ENCODE assay signal across 8 cellular contexts in the genomic region with DNA sequence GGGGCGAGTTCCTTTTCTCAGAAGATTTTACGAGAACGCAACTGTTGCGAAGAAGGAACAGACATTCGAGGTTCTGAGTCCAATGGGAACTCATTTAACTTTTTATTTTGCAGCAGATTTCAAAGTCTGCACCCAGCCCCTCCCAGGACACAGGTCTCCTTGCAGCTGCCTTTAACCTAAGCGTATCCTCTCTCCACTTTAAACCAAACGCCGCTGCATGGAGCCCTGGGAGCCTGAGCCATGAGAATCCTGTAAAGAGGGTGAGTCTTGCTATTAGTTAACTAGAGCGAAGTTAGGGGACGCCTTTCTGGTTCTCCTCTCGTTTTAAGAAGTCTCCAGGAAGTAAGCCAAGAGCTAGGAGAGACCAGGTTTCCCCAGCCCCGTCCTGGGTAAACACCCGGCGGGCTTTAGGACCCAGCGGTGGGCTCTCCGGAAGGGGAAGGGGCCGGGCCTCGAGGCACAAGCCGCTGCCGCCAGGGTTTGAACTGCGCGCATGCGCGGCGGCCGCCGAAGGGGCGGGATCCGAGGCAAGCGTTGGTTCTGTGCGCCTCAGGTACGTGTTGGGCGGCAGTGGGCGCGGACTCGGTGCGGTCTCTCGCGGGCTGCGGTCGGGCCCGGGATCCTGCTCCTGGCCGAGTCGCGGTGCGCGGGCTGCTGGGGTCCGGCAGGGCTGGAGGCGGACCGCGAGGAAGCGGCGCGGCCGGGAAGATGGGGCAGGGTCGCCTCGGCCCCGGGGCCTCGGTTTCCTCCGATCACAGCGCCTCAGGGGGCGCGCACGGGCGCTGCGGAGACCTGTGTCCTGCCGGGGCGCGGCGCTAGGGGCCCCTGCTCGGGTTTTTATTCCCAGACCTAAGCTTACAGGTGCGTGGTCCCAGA. TPM values are rescaled to one million over a fixed set of nuclear protein-coding genes. Genes with fewer than 3 reads are reported as not detected.
DNase-seq lines count a peak whose midpoint lies in the region; ATAC-seq and TF ChIP-seq lines count a peak whose summit lies in the region.

A gene (plus strand): TSS at position 510 of the 876 bp plus-strand sequence. CDS start 7,188 bp downstream, outside the sequence.

- H3K27me3 Mint-ChIP-seq in endothelial cell (ENCODE audit: unreplicated experiment) = peaks cover 11% of the 10 kb centered on the region

- no peaks in the 10 kb centered on the region for H3F3A ChIP-seq in OCI-LY1 (ENCODE audit: insufficient read depth, low read length)

- H3K9me3 Mint-ChIP-seq in endothelial cell (ENCODE audit: unreplicated experiment) = no peaks in the 10 kb centered on the region

- peak within 1 kb of the TSS; percentile 96 for H3K4me2 ChIP-seq in OCI-LY1 (ENCODE audit: low read length)

- WGBS in HUES64 = 3% methylated on average over 72 of the region's 72 CpGs

- peak within 1 kb of the TSS; percentile 99 for H3K27ac Mint-ChIP-seq in endothelial cell (ENCODE audit: unreplicated experiment)

- H3K4me3 ChIP-seq in HUES64 (ENCODE audit: low read length) (peak within 1 kb of the TSS; percentile 82), OCI-LY1 (ENCODE audit: low read depth, low read length, poor library complexity, severe bottlenecking) (peak within 1 kb of the TSS; percentile 75)

- H3K27me3 ChIP-seq in HUES64 (ENCODE audit: insufficient read depth, low read length) = no peaks in the 10 kb centered on the region
- no peaks in the 10 kb centered on the region for H3K27me3 ChIP-seq in OCI-LY1 (ENCODE audit: insufficient read depth, low read length)

- peaks cover 2% of the 10 kb centered on the region; the same call in 1 of the 2 replicates for H3K4me1 ChIP-seq in HUES64 (ENCODE audit: insufficient read depth, low read length)
- H3K4me1 ChIP-seq in OCI-LY1 (ENCODE audit: insufficient read depth, low read length, severe bottlenecking) = peaks cover 25% of the 10 kb centered on the region

- H3K9ac ChIP-seq in HUES64 (ENCODE audit: low read depth, low read length) (peak within 1 kb of the TSS; percentile 85), OCI-LY1 (ENCODE audit: low read length) (peak within 1 kb of the TSS; percentile 75)

- H3K4me3 Mint-ChIP-seq in endothelial cell (ENCODE audit: unreplicated experiment) = peak within 1 kb of the TSS; percentile 97

- DNase-seq in D341Med (ENCODE audit: low spot score) (peak; percentile 97), endothelial cell (ENCODE audit: low spot score) (peak; percentile 98), middle frontal gyrus (ENCODE audit: extremely low spot score, low spot score) (peak; percentile 88)
- DNase-seq in activated CD8-positive, alpha-beta memory T cell treated with anti-CD3 and anti-CD28 coated beads, Interleukin-2, amount 50 U/mL, for 48 hours = peak; percentile 98
- peak; percentile 95 to 96 for DNase-seq in stimulated activated CD8-positive, alpha-beta memory T cell treated with anti-CD3 and anti-CD28 coated beads, Interleukin-2, amount 100 ng/mL, for 48 hours (ENCODE audit: low read depth in 2 of 2)

- ATAC-seq in GM21447 (IDR thresholded peaks at IDR 0.05; ENCODE audit: unreplicated experiment) = peak; percentile 57

- H3K4me1 Mint-ChIP-seq in endothelial cell (ENCODE audit: unreplicated experiment) = peaks cover 44% of the 10 kb centered on the region

- peaks cover 34% of the 10 kb centered on the region for H3K36me3 Mint-ChIP-seq in endothelial cell (ENCODE audit: low read depth, unreplicated experiment)

- H3K27ac ChIP-seq in HUES64 (ENCODE audit: low read depth, low read length) = peak within 1 kb of the TSS; percentile 73
- H3K27ac ChIP-seq in OCI-LY1 (ENCODE audit: low read depth, low read length, poor library complexity, severe bottlenecking) = peak within 1 kb of the TSS; percentile 64

- peaks cover 9% of the 10 kb centered on the region; the same call in 1 of the 2 replicates for H3K9me3 ChIP-seq in HUES64 (ENCODE audit: insufficient read depth, low read depth, low read length)
- H3K9me3 ChIP-seq in OCI-LY1 (ENCODE audit: low read length) = 0 out of 2 replicates have a peak, but pooled peaks cover 9% of the 10 kb centered on the region

- H2AFZ ChIP-seq in OCI-LY1 (ENCODE audit: low read length) = peak within 1 kb of the TSS; percentile 85

- peak; percentile 52 for TF ChIP-seq CTCF in OCI-LY1 (IDR thresholded peaks at IDR 0.05; ENCODE audit: low read length)
- no peak for TF ChIP-seq CTCF in endothelial cell (IDR thresholded peaks at IDR 0.05; ENCODE audit: unreplicated experiment)

- H3K36me3 ChIP-seq in HUES64 (ENCODE audit: insufficient read depth, low read length) (peaks cover 31% of the 10 kb centered on the region), OCI-LY1 (ENCODE audit: insufficient read depth, low read length) (peaks cover 27% of the 10 kb centered on the region)

- H3K79me2 ChIP-seq in OCI-LY1 (ENCODE audit: insufficient read depth, low read length) = no peaks in the 10 kb centered on the region

- H4K20me1 ChIP-seq in OCI-LY1 (ENCODE audit: insufficient read depth, low read length) = no peaks in the 10 kb centered on the region

- no peaks in the 10 kb centered on the region for H3K9me2 ChIP-seq in OCI-LY1 (ENCODE audit: low read depth, low read length)

RNA-seq across cellular contexts. Expression of the gene that starts here (rescaled TPM):
- polyA plus RNA-seq in HUES64 (2013, experiment 1 of 2) = 32.0 TPM
- 39.0 TPM for polyA plus RNA-seq in HUES64 (2013, experiment 2 of 2)
- total RNA-seq in endothelial cell (ENCODE audit: unreplicated experiment) = 34.9 TPM

Comparison
In these comparisons a context has a peak if more than half of its experiments do, and no peak if none do; other contexts are left out.
1. Peak in every context shown above with its lines: DNase-seq, ATAC-seq, H3K4me3 ChIP-seq and H3K27ac ChIP-seq.